Comparison of ENCODE assay signal across 1 cellular context in genomic region chr4:150032541-150032940, GRCh38.
TF ChIP-seq lines count a peak whose summit lies in the region.

No MANE protein-coding gene starts in this region.

TF ChIP-seq in IMR-90, 13 proteins besides CTCF, POLR2A, EP300 and RAD21 (continued from another document):
- TF ChIP-seq MAZ (IDR thresholded peaks at IDR 0.05; ENCODE audit: borderline replicate concordance, low read depth, low read length) (no peak), BHLHE40 (IDR thresholded peaks at IDR 0.05; ENCODE audit: low read depth, low read length) (no peak), MXI1 (IDR thresholded peaks at IDR 0.05; ENCODE audit: borderline replicate concordance, low read depth, low read length) (no peak), SMC3 (IDR thresholded peaks at IDR 0.05; ENCODE audit: low read depth, low read length) (no peak), CEBPB (IDR thresholded peaks at IDR 0.05; ENCODE audit: low read depth, low read length) (no peak), CHD1 (IDR thresholded peaks at IDR 0.05; ENCODE audit: low read depth, low read length) (no peak)
